Comparison of ENCODE assay signal across 1 cellular context in the genomic region with DNA sequence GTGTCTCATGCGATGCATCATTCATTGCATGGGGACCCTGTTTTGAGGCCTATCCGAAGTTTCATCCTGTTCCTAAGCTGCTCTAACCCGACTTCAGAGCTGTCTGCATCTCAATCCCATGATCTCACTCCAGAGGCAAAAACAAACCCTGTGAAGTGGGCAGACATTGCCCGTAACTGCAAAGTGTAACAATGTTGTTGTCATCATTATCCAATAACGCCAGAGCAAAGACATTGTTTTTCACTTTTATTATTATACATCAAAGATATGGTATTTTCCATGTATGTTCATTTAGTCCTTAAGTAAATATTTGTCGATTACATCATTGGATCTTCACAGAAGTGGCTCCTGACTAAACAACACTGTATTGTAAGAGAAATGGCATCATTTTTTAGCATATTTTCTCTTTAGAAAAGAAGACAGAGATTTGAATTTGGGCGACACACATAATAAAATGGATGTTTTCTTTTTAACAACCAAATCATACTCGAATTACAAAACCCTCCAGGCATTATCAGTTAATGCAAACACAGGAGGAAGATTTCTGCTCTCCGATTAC.
TF ChIP-seq lines count a peak whose summit lies in the region.

No MANE protein-coding gene starts in this region.

TF ChIP-seq in A549, 52 proteins besides CTCF, POLR2A, EP300 and RAD21 (continued from another document):
- no peak for TF ChIP-seq BHLHE40 (IDR thresholded peaks at IDR 0.05; ENCODE audit: low read depth, low read length)
- no peak for TF ChIP-seq EHMT2 (IDR thresholded peaks at IDR 0.05; ENCODE audit: low read depth)
- TF ChIP-seq CHD2 (IDR thresholded peaks at IDR 0.05; ENCODE audit: low read length, partially characterized antibody), result no peak
- TF ChIP-seq, protein P1, sequence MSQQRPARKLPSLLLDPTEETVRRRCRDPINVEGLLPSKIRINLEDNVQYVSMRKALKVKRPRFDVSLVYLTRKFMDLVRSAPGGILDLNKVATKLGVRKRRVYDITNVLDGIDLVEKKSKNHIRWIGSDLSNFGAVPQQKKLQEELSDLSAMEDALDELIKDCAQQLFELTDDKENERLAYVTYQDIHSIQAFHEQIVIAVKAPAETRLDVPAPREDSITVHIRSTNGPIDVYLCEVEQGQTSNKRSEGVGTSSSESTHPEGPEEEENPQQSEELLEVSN (IDR thresholded peaks at IDR 0.05; ENCODE audit: borderline replicate concordance, low read depth), result no peak
- TF ChIP-seq MYC (IDR thresholded peaks at IDR 0.05; ENCODE audit: borderline replicate concordance, low read length), result no peak
- TF ChIP-seq NFE2L2 (conservative IDR thresholded peaks at IDR 0.05; ENCODE audit: low read length), result no peak
- TF ChIP-seq EHF (CRISPR knock-in tag; IDR thresholded peaks at IDR 0.05), result no peak
- TF ChIP-seq FOSL2 (IDR thresholded peaks at IDR 0.05), result no peak
- TF ChIP-seq FOSL2 (CRISPR knock-in tag; IDR thresholded peaks at IDR 0.05), result no peak
- TF ChIP-seq POLR2AphosphoS2 (conservative IDR thresholded peaks at IDR 0.05; ENCODE audit: low read length), result no peak
